Comparison of ENCODE assay signal across 8 cellular contexts in the genomic region with DNA sequence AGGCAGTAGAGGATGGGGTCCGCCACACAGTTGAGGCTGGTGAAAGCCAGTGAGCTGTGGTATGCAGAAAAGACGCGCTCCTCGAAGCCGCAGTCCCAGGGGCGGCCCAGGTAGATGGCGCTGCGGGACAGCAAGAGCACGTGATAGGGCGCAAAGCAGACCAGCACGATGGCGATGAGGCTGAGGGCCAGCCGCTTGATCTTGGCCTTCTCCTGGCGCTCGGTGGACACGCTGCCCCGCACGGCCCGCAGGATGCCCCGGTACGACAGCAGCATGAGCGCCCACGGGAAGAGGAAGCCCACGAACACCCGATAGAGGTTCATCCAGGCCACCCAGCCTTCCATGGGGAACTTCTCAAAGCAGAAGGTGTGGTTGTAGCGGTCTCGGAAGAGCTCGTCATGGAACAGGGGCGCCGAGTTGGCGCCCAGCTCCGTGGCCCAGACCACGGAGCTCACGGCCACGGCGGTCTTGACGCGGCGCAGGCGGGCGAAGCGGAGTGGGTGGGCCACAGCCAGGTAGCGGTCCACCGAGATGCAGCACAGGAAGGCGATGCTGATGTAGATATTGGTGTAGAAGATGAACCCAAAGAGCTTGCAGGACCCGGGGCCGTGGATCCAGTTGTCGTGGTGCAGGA. TPM values are rescaled to one million over a fixed set of nuclear protein-coding genes. Genes with fewer than 3 reads are reported as not detected.
DNase-seq lines count a peak whose midpoint lies in the region; ATAC-seq, FAIRE-seq and TF ChIP-seq lines count a peak whose summit lies in the region.

No MANE protein-coding gene starts in this region.

- intact Hi-C loops in Panc1 (cut with micrococcal nuclease; ENCODE audit: unreplicated experiment) (no loop called here), GM12878 (cut with micrococcal nuclease; ENCODE audit: unreplicated experiment) (loop anchor here (1.0 kb wide), 1 partner anchor 51 kb away; no protein-coding TSS in a partner anchor), mucosa of descending colon (cut with DNase I, micrococcal nuclease) (no loop called here)

- TF ChIP-seq CTCF in Panc1 (IDR thresholded peaks at IDR 0.05): no peak; the same call in 1 of the 2 replicates
- TF ChIP-seq CTCF in GM12878 (IDR thresholded peaks at IDR 0.05 in 2 of 3, conservative IDR thresholded peaks at IDR 0.05 in 1 of 3; ENCODE audit: control insufficient read depth in 2 of 3, extremely low read depth in 1 of 3, insufficient read depth in 1 of 3, low read depth in 3 of 3, low read length in 3 of 3): peak; percentile 53 to 59 (median 59)
- TF ChIP-seq CTCF in mucosa of descending colon (IDR thresholded peaks at IDR 0.05): peak; percentile 18

- H3K4me1 ChIP-seq in Panc1 (ENCODE audit: control insufficient read depth, insufficient read depth, low read length): no peaks in the 10 kb centered on the region
- H3K4me1 ChIP-seq in GM12878 (ENCODE audit: control insufficient read depth, insufficient read depth, low read length): no peaks in the 10 kb centered on the region; the same call in 1 of the 2 replicates
- no peaks in the 10 kb centered on the region for H3K4me1 ChIP-seq in mucosa of descending colon (ENCODE audit: low read depth)

- FAIRE-seq in GM12878 (lab: Jason Lieb, UNC): no peak

- H3K9ac ChIP-seq in GM12878 (ENCODE audit: control insufficient read depth, insufficient read depth, low read length): no peak overlapping the region

- peak overlapping the region; percentile 60 for H2AFZ ChIP-seq in GM12878 (ENCODE audit: control insufficient read depth, low read depth, low read length)

- H4K20me1 ChIP-seq in GM12878 (ENCODE audit: control insufficient read depth, insufficient read depth): no peaks in the 10 kb centered on the region

- DNase-seq in NCI-H82 (lab: John Stamatoyannopoulos, UW) (peak; percentile 77), NCI-H82 treated with DMSO at 0.1 percent for 48 hours (lab: John Stamatoyannopoulos, UW; ENCODE audit: unreplicated experiment) (no peak), Panc1 (ENCODE audit: low read depth, low spot score) (no peak), GM12878 (ENCODE audit: low read depth, low spot score) (no peak), mucosa of descending colon (peak; percentile 70 to 79 (median 78)), GM19240 (ENCODE audit: insufficient read length, low spot score) (no peak)

- 42% methylated on average over 48 of the region's 48 CpGs for WGBS in GM12878 (ENCODE audit: insufficient coverage, insufficient replicate concordance, low lambda C conversion rate, missing lambda C conversion rate)

- peak; percentile 89 for ATAC-seq in Panc1
- peak; percentile 93 for ATAC-seq in GM12878
- peak; percentile 90 for ATAC-seq in mucosa of descending colon
- no peak for ATAC-seq in GM21717 (IDR thresholded peaks at IDR 0.05; ENCODE audit: unreplicated experiment)
- no peak for ATAC-seq in HG03571 (IDR thresholded peaks at IDR 0.05; ENCODE audit: unreplicated experiment)

- CTCF ChIA-PET in Panc1 (lab: Charles Lee) (interaction anchor here (0.9 kb wide), 1 partner anchor 51 kb away, joined by 3 read pairs; no protein-coding TSS in a partner anchor), GM12878 (lab: Yijun Ruan, JAX) (interaction anchor here (0.8 to 1.4 kb wide), 5 partner anchors 23 to 96 kb away, joined by 3 to 7 read pairs (median 3); no protein-coding TSS in a partner anchor)

- H3K27me3 ChIP-seq in Panc1 (ENCODE audit: control insufficient read depth, insufficient read depth, low read length) (no peaks in the 10 kb centered on the region), GM12878 (replicated peaks in 1 of 2; ENCODE audit: control insufficient read depth in 2 of 2, insufficient read depth in 2 of 2, low read length in 1 of 2) (no peaks in the 10 kb centered on the region)

- H3K9me3 ChIP-seq in Panc1 (ENCODE audit: control insufficient read depth, insufficient read depth, low read depth, low read length) (no peaks in the 10 kb centered on the region), GM12878 (replicated peaks; ENCODE audit: control insufficient read depth, insufficient read depth, low read length) (no peaks in the 10 kb centered on the region; the same call in 2 of the 3 replicates), mucosa of descending colon (no peaks in the 10 kb centered on the region)

- H3K4me3 ChIP-seq in Panc1 (ENCODE audit: low read depth in 2 of 2, low read length in 2 of 2): no peak overlapping the region
- H3K4me3 ChIP-seq in GM12878: no peak overlapping the region
- H3K4me3 ChIP-seq in mucosa of descending colon: no peak overlapping the region

- peak; percentile 71 for TF ChIP-seq RAD21 in GM12878 (IDR thresholded peaks at IDR 0.05; ENCODE audit: insufficient read depth, low read depth, low read length)

- H3K36me3 ChIP-seq in Panc1 (ENCODE audit: control insufficient read depth, insufficient read depth, low read length) (no peaks in the 10 kb centered on the region), GM12878 (ENCODE audit: control insufficient read depth in 2 of 2, insufficient read depth in 2 of 2, low read length in 1 of 2) (no peaks in the 10 kb centered on the region), mucosa of descending colon (ENCODE audit: low read depth) (no peaks in the 10 kb centered on the region)

- H3K79me2 ChIP-seq in GM12878 (ENCODE audit: control insufficient read depth, insufficient read depth, low read length): no peaks in the 10 kb centered on the region

- no peak for TF ChIP-seq POLR2A in GM12878 (IDR thresholded peaks at IDR 0.05; ENCODE audit: low read depth, low read length)

- POLR2A ChIA-PET in Panc1 (lab: Charles Lee): no interaction called here
- POLR2A ChIA-PET in GM12878 (lab: Charles Lee): no interaction called here

- H3K4me2 ChIP-seq in GM12878 (ENCODE audit: control insufficient read depth, insufficient read depth): no peak overlapping the region

- BruUV-seq in Panc1 (replicated peaks; lab: Mats Ljungman, UMichigan) (no TSS peak), GM12878 (replicated peaks; lab: Mats Ljungman, UMichigan) (no TSS peak)

- SMC1A ChIA-PET in GM12878 (lab: Charles Lee; ENCODE audit: uncharacterized antibody, unreplicated experiment): interaction anchor here (0.5 to 1.6 kb wide), 4 partner anchors 19 to 101 kb away, joined by 3 to 5 read pairs (median 4); a partner anchor contains a TSS

- in situ Hi-C loops in Panc1 (cut with HindIII; ENCODE audit: low pct_unique_long_range_greater_than_20kb, low sequenced_read_pairs) (no loop called here), GM12878 (cut with MboI) (no loop called here)

- RAD21 ChIA-PET in GM12878 (lab: Charles Lee; ENCODE audit: unreplicated experiment): interaction anchor here (0.8 to 1.7 kb wide), 3 partner anchors 33 to 90 kb away, joined by 3 to 5 read pairs (median 3); no protein-coding TSS in a partner anchor

- no peak overlapping the region for H3K27ac ChIP-seq in Panc1 (ENCODE audit: low read length)
- H3K27ac ChIP-seq in GM12878 (ENCODE audit: control insufficient read depth, insufficient read depth): no peak overlapping the region

- no peak for TF ChIP-seq EP300 in GM12878 (IDR thresholded peaks at IDR 0.05; ENCODE audit: borderline replicate concordance in 1 of 2, control insufficient read depth in 1 of 2, low read depth in 2 of 2, low read length in 2 of 2)

RNA-seq across cellular contexts. Expression of a gene that starts 6.5 kb away (rescaled TPM):
- total RNA-seq in Panc1 (2021; ENCODE audit: unreplicated experiment) (20.3 TPM), GM12878 (2014; rRNA removed) (5.9 and 8.0 TPM in 2 replicates), GM12878 (2014; rRNA removed; fragmentation: Illumina TruSeq; extraction: Trizol) (9.8 and 10.0 TPM in 2 replicates), GM12878 (2021) (18.1 and 22.2 TPM in 2 replicates), mucosa of descending colon (10 to 100 TPM; 12.1 to 16.4 (median 13.4) TPM)
- polyA plus RNA-seq in Panc1 (2012; ENCODE audit: insufficient read length): 12.5 TPM
- 11.7 and 16.1 TPM in 2 replicates for total RNA-seq in GM12878 (2013; cell fraction: nucleolus; rRNA removed)
- 4.2 TPM for polyA plus RNA-seq in GM12878 (2011; ENCODE audit: low read depth)
- polyA plus RNA-seq in GM12878 (2011; rRNA removed) (15.0 and 24.3 TPM in 2 replicates), GM12878 (2014; fragmentation: Illumina TruSeq; extraction: Trizol) (10.6 and 12.8 TPM in 2 replicates), GM12878 (2014; fragmentation: Nextera tagmentation; extraction: Ambion mirVana) (1 to 10 TPM; 2.2 to 2.3 TPM), GM12878 (2014; rRNA removed) (11.4 and 13.8 TPM in 2 replicates), GM12878 (2016; fragmentation: Nextera tagmentation; extraction: Ambion mirVana) (10 to 100 TPM; 21.7 to 22.4 TPM)
- 32.7 and 39.1 TPM in 2 replicates for polyA plus RNA-seq in GM12878 (2011; cell fraction: cytosol; rRNA removed)
- polyA plus RNA-seq in GM12878 (2011; cell fraction: nucleus; rRNA removed): 9.0 and 14.1 TPM in 2 replicates
- 7.4 and 7.6 TPM in 2 replicates for polyA plus RNA-seq in GM12878 (2012)
- 23.6 and 30.2 TPM in 2 replicates for polyA minus RNA-seq in GM12878 (2011; rRNA and poly(A)+ RNA removed)
- polyA minus RNA-seq in GM12878 (2011; cell fraction: cytosol; rRNA and poly(A)+ RNA removed): 8.1 and 10.3 TPM in 2 replicates
- polyA minus RNA-seq in GM12878 (2011; cell fraction: nucleus; rRNA and poly(A)+ RNA removed): 1.6 and 3.3 TPM in 2 replicates

RNA-seq across cellular contexts. Expression of a gene that starts 10.9 kb away (rescaled TPM):
- 0.23 TPM for total RNA-seq in Panc1 (2021; ENCODE audit: unreplicated experiment)
- not detected for polyA plus RNA-seq in Panc1 (2012; ENCODE audit: insufficient read length)
- 0.10 TPM in 1 of 2 replicates, not detected in the other for total RNA-seq in GM12878 (2013; cell fraction: nucleolus; rRNA removed)
- not detected in 2 replicates for total RNA-seq in GM12878 (2014; rRNA removed)
- not detected in 2 replicates for total RNA-seq in GM12878 (2014; rRNA removed; fragmentation: Illumina TruSeq; extraction: Trizol)
- total RNA-seq in GM12878 (2021): not detected in 2 replicates
- not detected for polyA plus RNA-seq in GM12878 (2011; ENCODE audit: low read depth)
- not detected in 2 replicates for polyA plus RNA-seq in GM12878 (2011; rRNA removed)
- polyA plus RNA-seq in GM12878 (2011; cell fraction: cytosol; rRNA removed): 0.07 TPM in 1 of 2 replicates, not detected in the other
- polyA plus RNA-seq in GM12878 (2011; cell fraction: nucleus; rRNA removed): 0.12 and 0.13 TPM in 2 replicates
- not detected in 2 replicates for polyA plus RNA-seq in GM12878 (2012)
- not detected in 2 replicates for polyA plus RNA-seq in GM12878 (2014; fragmentation: Illumina TruSeq; extraction: Trizol)
- polyA plus RNA-seq in GM12878 (2014; fragmentation: Nextera tagmentation; extraction: Ambion mirVana): not detected
- 0.03 TPM in 1 of 2 replicates, not detected in the other for polyA plus RNA-seq in GM12878 (2014; rRNA removed)
- polyA plus RNA-seq in GM12878 (2016; fragmentation: Nextera tagmentation; extraction: Ambion mirVana): not detected
- not detected in 2 replicates for polyA minus RNA-seq in GM12878 (2011; rRNA and poly(A)+ RNA removed)
- not detected in 2 replicates for polyA minus RNA-seq in GM12878 (2011; cell fraction: cytosol; rRNA and poly(A)+ RNA removed)
- not detected in 2 replicates for polyA minus RNA-seq in GM12878 (2011; cell fraction: nucleus; rRNA and poly(A)+ RNA removed)
- total RNA-seq in mucosa of descending colon: 1 to 10 TPM in 2 of 3 donors, under 1 TPM in 1; 0.84 to 1.0 (median 1.0) TPM

RNA-seq across cellular contexts. Expression of a gene that starts 48.1 kb away (rescaled TPM):
- total RNA-seq in Panc1 (2021; ENCODE audit: unreplicated experiment): 32.7 TPM
- 30.7 TPM for polyA plus RNA-seq in Panc1 (2012; ENCODE audit: insufficient read length)
- total RNA-seq in GM12878 (2013; cell fraction: nucleolus; rRNA removed): 163 and 188 TPM in 2 replicates
- total RNA-seq in GM12878 (2014; rRNA removed): 44.0 and 46.7 TPM in 2 replicates
- total RNA-seq in GM12878 (2014; rRNA removed; fragmentation: Illumina TruSeq; extraction: Trizol): 23.4 and 23.8 TPM in 2 replicates
- total RNA-seq in GM12878 (2021): 64.0 and 72.2 TPM in 2 replicates
- 29.8 TPM for polyA plus RNA-seq in GM12878 (2011; ENCODE audit: low read depth)
- 28.4 and 47.7 TPM in 2 replicates for polyA plus RNA-seq in GM12878 (2011; rRNA removed)
- 56.3 and 65.9 TPM in 2 replicates for polyA plus RNA-seq in GM12878 (2011; cell fraction: cytosol; rRNA removed)
- polyA plus RNA-seq in GM12878 (2011; cell fraction: nucleus; rRNA removed): 324 and 327 TPM in 2 replicates
- 60.4 and 77.9 TPM in 2 replicates for polyA plus RNA-seq in GM12878 (2012)
- polyA plus RNA-seq in GM12878 (2014; fragmentation: Illumina TruSeq; extraction: Trizol): 18.2 and 25.3 TPM in 2 replicates
- 1 to 10 TPM; 1.6 to 2.2 TPM for polyA plus RNA-seq in GM12878 (2014; fragmentation: Nextera tagmentation; extraction: Ambion mirVana)
- 56.1 and 56.6 TPM in 2 replicates for polyA plus RNA-seq in GM12878 (2014; rRNA removed)
- polyA plus RNA-seq in GM12878 (2016; fragmentation: Nextera tagmentation; extraction: Ambion mirVana): 10 to 100 TPM; 27.4 to 27.6 TPM
- 48.7 and 64.3 TPM in 2 replicates for polyA minus RNA-seq in GM12878 (2011; rRNA and poly(A)+ RNA removed)
- polyA minus RNA-seq in GM12878 (2011; cell fraction: cytosol; rRNA and poly(A)+ RNA removed): 22.5 and 26.9 TPM in 2 replicates
- 71.6 and 94.8 TPM in 2 replicates for polyA minus RNA-seq in GM12878 (2011; cell fraction: nucleus; rRNA and poly(A)+ RNA removed)
- total RNA-seq in mucosa of descending colon: 100 to 1,000 TPM in 1 of 3 donors, 10 to 100 TPM in 2; 59.9 to 119 (median 79.1) TPM

Comparison
In these comparisons a context has a peak if more than half of its experiments do, and no peak if none do; other contexts are left out.
1. DNase-seq: peak in NCI-H82 (single experiment) and mucosa of descending colon (3 of 3); none in NCI-H82 treated with DMSO at 0.1 percent for 48 hours (single experiment), Panc1 (single experiment), GM12878 (single experiment) and GM19240 (single experiment).
2. ATAC-seq: peak in Panc1 (single experiment), GM12878 (single experiment) and mucosa of descending colon (single experiment); none in GM21717 (single experiment) and HG03571 (single experiment).